Comparison of ENCODE assay signal across 20 cellular contexts in genomic region chr2:203905661-203906060, GRCh38. TPM values are rescaled to one million over a fixed set of nuclear protein-coding genes. Genes with fewer than 3 reads are reported as not detected.
DNase-seq lines count a peak whose midpoint lies in the region; ATAC-seq, FAIRE-seq and TF ChIP-seq lines count a peak whose summit lies in the region.
"Had no signal": no experiment of that assay in that cellular context is flagged by ENCODE, and none has a peak within 500 bp of the region (broad histone marks: within the 10 kb centered on the region; RNA-seq: fewer than 3 reads in every experiment).

No MANE protein-coding gene starts in this region.

- DNase-seq in AG10803 (ENCODE audit: low read depth) (peak; percentile 71), GM23248 (peak; percentile 39), astrocyte (ENCODE audit: low read depth) (peak; percentile 23), fibroblast of peridontal ligament (ENCODE audit: extremely low read depth) (peak; percentile 76), Ammon's horn (ENCODE audit: low spot score) (no peak), nucleus accumbens (lab: John Stamatoyannopoulos, UW) (no peak), lower lobe of right lung (no peak)
- no peak for DNase-seq in effector CD8-positive, alpha-beta T cell (lab: John Stamatoyannopoulos, UW)
- DNase-seq: AML-193; CD4-positive, CD25-positive, alpha-beta regulatory T cell; DMS 273 treated with DMSO at 0.1 percent for 48 hours had no signal

- H3K27me3 ChIP-seq in GM23248 (replicated peaks; ENCODE audit: insufficient read depth): no peaks in the 10 kb centered on the region
- no peaks in the 10 kb centered on the region for H3K27me3 ChIP-seq in astrocyte (ENCODE audit: insufficient read depth, low read length)
- H3K27me3 ChIP-seq in lower lobe of right lung (ENCODE audit: low read depth): no peaks in the 10 kb centered on the region
- H3K27me3 ChIP-seq: BLaER1 treated with 17β-estradiol and CSF1 and Interleukin-3, amounts not matched to agents 10 nM and 100 nM had no signal

- H3K27ac ChIP-seq in GM23248 (no peak overlapping the region), astrocyte (ENCODE audit: low read depth, low read length) (no peak overlapping the region), lower lobe of right lung (no peak overlapping the region)
- H3K27ac ChIP-seq: 22Rv1; BLaER1 treated with 17β-estradiol and CSF1 and Interleukin-3, amounts not matched to agents 10 nM and 100 nM had no signal

- no peak overlapping the region for H3K4me3 Mint-ChIP-seq in astrocyte (ENCODE audit: unreplicated experiment)
- H3K4me3 Mint-ChIP-seq: CD4-positive, CD25-positive, alpha-beta regulatory T cell had no signal

- peaks cover 14% of the 10 kb centered on the region for H3F3A ChIP-seq in GM23248 (ENCODE audit: insufficient read depth)

- peaks cover 16% of the 10 kb centered on the region for H3K9me3 Mint-ChIP-seq in astrocyte (ENCODE audit: unreplicated experiment)

- H2AFZ ChIP-seq in GM23248: no peak overlapping the region
- H2AFZ ChIP-seq in astrocyte (ENCODE audit: low read depth, low read length): no peak overlapping the region

- FAIRE-seq in astrocyte (lab: Jason Lieb, UNC): no peak
- FAIRE-seq: G401.6, GM12892, GM19239 had no signal

- H3K4me3 ChIP-seq in AG10803 (ENCODE audit: low read length) (no peak overlapping the region), GM23248 (no peak overlapping the region), astrocyte (ENCODE audit: insufficient read depth, low read depth, low read length) (no peak overlapping the region), lower lobe of right lung (no peak overlapping the region)
- H3K4me3 ChIP-seq: BLaER1 treated with 17β-estradiol and CSF1 and Interleukin-3, amounts not matched to agents 10 nM and 100 nM had no signal

- H3K79me2 ChIP-seq in GM23248 (ENCODE audit: insufficient read depth) (no peaks in the 10 kb centered on the region), astrocyte (ENCODE audit: insufficient read depth, low read length) (no peaks in the 10 kb centered on the region)

- H3K36me3 ChIP-seq in GM23248 (ENCODE audit: low read depth): 0 out of 2 replicates have a peak, but pooled peaks cover 3% of the 10 kb centered on the region
- H3K36me3 ChIP-seq in astrocyte (ENCODE audit: insufficient read depth, low read length): no peaks in the 10 kb centered on the region
- H3K36me3 ChIP-seq in lower lobe of right lung: no peaks in the 10 kb centered on the region

- H3K4me1 Mint-ChIP-seq in astrocyte (ENCODE audit: low read depth, unreplicated experiment): peaks cover 3% of the 10 kb centered on the region

- peaks cover 7% of the 10 kb centered on the region for H3K9me3 ChIP-seq in GM23248 (ENCODE audit: low read depth)
- peaks cover 4% of the 10 kb centered on the region for H3K9me3 ChIP-seq in astrocyte (ENCODE audit: insufficient read depth, low read depth, low read length)
- peaks cover 23% of the 10 kb centered on the region for H3K9me3 ChIP-seq in lower lobe of right lung

- H3K36me3 Mint-ChIP-seq in astrocyte (ENCODE audit: low read depth, unreplicated experiment): no peaks in the 10 kb centered on the region

- no peak overlapping the region for H3K9ac ChIP-seq in GM23248
- no peak overlapping the region for H3K9ac ChIP-seq in astrocyte (ENCODE audit: low read length)
- H3K9ac ChIP-seq: BLaER1 treated with 17β-estradiol and CSF1 and Interleukin-3, amounts not matched to agents 10 nM and 100 nM had no signal

- TF ChIP-seq CTCF in AG10803 (conservative IDR thresholded peaks at IDR 0.05; ENCODE audit: low read length) (peak; percentile 29), astrocyte (IDR thresholded peaks at IDR 0.05; ENCODE audit: insufficient read depth, low read depth, low read length) (no peak), lower lobe of right lung (IDR thresholded peaks at IDR 0.05) (no peak)

- H3K27ac Mint-ChIP-seq in astrocyte (ENCODE audit: unreplicated experiment): no peak overlapping the region
- H3K27ac Mint-ChIP-seq: CD4-positive, CD25-positive, alpha-beta regulatory T cell had no signal

- in situ Hi-C loops in GM23248 (cut with MboI): no loop called here

- H3K4me2 ChIP-seq in GM23248 (ENCODE audit: unreplicated experiment) (no peak overlapping the region), astrocyte (ENCODE audit: low read length) (no peak overlapping the region)

- intact Hi-C loops in lower lobe of right lung (cut with DNase I): no loop called here

- no peak for ATAC-seq in lower lobe of right lung
- ATAC-seq: HCT116 had no signal

- no peaks in the 10 kb centered on the region for H3K27me3 Mint-ChIP-seq in astrocyte (ENCODE audit: low read depth, unreplicated experiment)
- H3K27me3 Mint-ChIP-seq: CD4-positive, CD25-positive, alpha-beta regulatory T cell had no signal

- H3K9me2 ChIP-seq in GM23248 (ENCODE audit: insufficient read depth): no peaks in the 10 kb centered on the region

- H3K4me1 ChIP-seq in GM23248 (ENCODE audit: insufficient read depth) (peaks cover 16% of the 10 kb centered on the region), astrocyte (ENCODE audit: insufficient read depth, low read length) (peaks cover 7% of the 10 kb centered on the region), lower lobe of right lung (peaks cover 9% of the 10 kb centered on the region)

- H4K20me1 ChIP-seq in GM23248 (ENCODE audit: insufficient read depth) (no peaks in the 10 kb centered on the region), astrocyte (ENCODE audit: insufficient read depth, low read length) (no peaks in the 10 kb centered on the region)
- H4K20me1 ChIP-seq: BLaER1 treated with 17β-estradiol and CSF1 and Interleukin-3, amounts not matched to agents 10 nM and 100 nM had no signal

RNA-seq across cellular contexts. Expression of gene ICOS, which starts 30.9 kb away (rescaled TPM):
- total RNA-seq in GM23248 (2014; rRNA removed; shearing (Covaris generic)): not detected in 2 replicates
- polyA plus RNA-seq in GM23248 (2016; fragmentation: Nextera tagmentation; extraction: Ambion mirVana): not detected in 2 replicates
- total RNA-seq in astrocyte: not detected in 2 replicates
- 3.0 TPM for total RNA-seq in lower lobe of right lung
- total RNA-seq: A673, Daoy, H4 had no signal

RNA-seq across cellular contexts. Expression of gene CTLA4, which starts 38.1 kb away (rescaled TPM):
- not detected in 2 replicates for total RNA-seq in GM23248 (2014; rRNA removed; shearing (Covaris generic))
- not detected in 2 replicates for polyA plus RNA-seq in GM23248 (2016; fragmentation: Nextera tagmentation; extraction: Ambion mirVana)
- not detected in 2 replicates for total RNA-seq in astrocyte
- total RNA-seq in lower lobe of right lung: 0.86 TPM
- total RNA-seq: A673, Daoy, H4 had no signal

Comparison
In these comparisons a context has a peak if more than half of its experiments do, and no peak if none do; other contexts are left out.
1. DNase-seq: peak in AG10803 (single experiment), GM23248 (single experiment), astrocyte (single experiment) and fibroblast of peridontal ligament (single experiment); none in Ammon's horn (single experiment), nucleus accumbens (0 of 56), effector CD8-positive, alpha-beta T cell (single experiment) and lower lobe of right lung (single experiment).